ENCODE assay signal across 34 cellular contexts in genomic region chr12:109267361-109267760, GRCh38. TPM values are rescaled to one million over a fixed set of nuclear protein-coding genes. Genes with fewer than 3 reads are reported as not detected.
"Had no signal": no experiment of that assay in that cellular context is flagged by ENCODE, and none has a peak within 500 bp of the region (broad histone marks: within the 10 kb centered on the region; RNA-seq: fewer than 3 reads in every experiment).

No MANE protein-coding gene starts in this region.

- H3K9me3 Mint-ChIP-seq: natural killer cell had no signal

- H3K4me1 ChIP-seq: neural progenitor cell, parathyroid adenoma, psoas muscle, right lobe of liver, stomach, thyroid gland, tibial nerve had no signal

- H3K4me1 Mint-ChIP-seq: naive thymus-derived CD4-positive, alpha-beta T cell; natural killer cell; nephron; neural progenitor cell; stimulated activated naive B cell treated with anti-CD40 and anti-IgM and Interleukin-4, amounts not matched to agents 10 μg/mL and 1 μg/mL and 100 μg/mL, for 72 hours had no signal

- H3K36me3 ChIP-seq: neural progenitor cell had no signal

- H3K4me2 ChIP-seq: neural progenitor cell, smooth muscle cell had no signal

- H3K9ac ChIP-seq: neural progenitor cell, parathyroid adenoma had no signal

- H2AFZ ChIP-seq: neural progenitor cell, parathyroid adenoma had no signal

- DNase-seq: naive thymus-derived CD4-positive, alpha-beta T cell; natural killer cell; nucleus accumbens; ovary; psoas muscle; right cardiac atrium; right lobe of liver; spleen; stimulated activated CD4-positive, alpha-beta T cell treated with anti-CD3 and anti-CD28 coated beads, Interleukin-12 subunit alpha, Interleukin-12 subunit beta, amount 100 ng/mL, for 4 hours; stimulated activated CD4-positive, alpha-beta T cell treated with anti-CD3 and anti-CD28 coated beads, Interleukin-1b, Interleukin-23, amount 100 ng/mL, for 48 hours; stimulated activated CD4-positive, alpha-beta T cell treated with anti-CD3 and anti-CD28 coated beads, Interleukin-4, amount 100 ng/mL, for 1 hour; stimulated activated CD4-positive, alpha-beta T cell treated with anti-CD3 and anti-CD28 coated beads, Interleukin-4, amount 100 ng/mL, for 4 hours; stimulated activated CD8-positive, alpha-beta memory T cell treated with anti-CD3 and anti-CD28 coated beads, Interleukin-4, amount 100 ng/mL, for 48 hours; stimulated activated naive B cell treated with anti-CD40 and anti-IgM and Interleukin-4, amounts not matched to agents 10 μg/mL and 1 μg/mL and 100 μg/mL, for 72 hours; stimulated activated naive CD4-positive, alpha-beta T cell treated with Interleukin-2 at 50 U/mL for 16 hours; stomach; thyroid gland; trophoblast cell; upper lobe of left lung had no signal

- H3K27ac ChIP-seq: neural progenitor cell, neutrophil, ovary, parathyroid adenoma, psoas muscle, right lobe of liver, skin epidermis, spleen, stomach, thoracic aorta, thyroid gland, tibial nerve, upper lobe of left lung had no signal

- H3K27ac Mint-ChIP-seq: natural killer cell; nephron; neural progenitor cell; progenitor cell of endocrine pancreas; stimulated activated naive B cell treated with anti-CD40 and anti-IgM and Interleukin-4, amounts not matched to agents 10 μg/mL and 1 μg/mL and 100 μg/mL, for 72 hours; stimulated activated naive CD8-positive, alpha-beta T cell treated with anti-CD3 and anti-CD28 coated beads, Interleukin-15, Interleukin-2, amounts not matched to agents 100 ng/mL and 50 ng/mL, for 24 hours had no signal

- H3K9me3 ChIP-seq: neutrophil, ovary, psoas muscle, right lobe of liver, thyroid gland had no signal

- H3K79me2 ChIP-seq: parathyroid adenoma had no signal

- H3K27me3 ChIP-seq: neural progenitor cell, neutrophil, ovary, right lobe of liver, spleen, stomach, thyroid gland, tibial nerve, upper lobe of left lung had no signal

- ATAC-seq: naive thymus-derived CD4-positive, alpha-beta T cell; natural killer cell; psoas muscle; right cardiac atrium; right lobe of liver; stimulated activated naive B cell treated with anti-CD40 and anti-IgM and Interleukin-4, amounts not matched to agents 10 μg/mL and 1 μg/mL and 100 μg/mL, for 72 hours had no signal

- H3K4me3 Mint-ChIP-seq: naive thymus-derived CD4-positive, alpha-beta T cell; natural killer cell; nephron; neural progenitor cell; stimulated activated naive B cell treated with anti-CD40 and anti-IgM and Interleukin-4, amounts not matched to agents 10 μg/mL and 1 μg/mL and 100 μg/mL, for 72 hours; stimulated activated naive CD8-positive, alpha-beta T cell treated with anti-CD3 and anti-CD28 coated beads, Interleukin-15, Interleukin-2, amounts not matched to agents 100 ng/mL and 50 ng/mL, for 24 hours had no signal

- H3K4me3 ChIP-seq: neural progenitor cell, ovary, psoas muscle, right lobe of liver, skin epidermis, smooth muscle cell, spleen, stomach, thoracic aorta, thyroid gland, tibial nerve, upper lobe of left lung had no signal

- H3K27me3 Mint-ChIP-seq: naive thymus-derived CD4-positive, alpha-beta T cell; stimulated activated naive B cell treated with anti-CD40 and anti-IgM and Interleukin-4, amounts not matched to agents 10 μg/mL and 1 μg/mL and 100 μg/mL, for 72 hours; stimulated activated naive CD8-positive, alpha-beta T cell treated with anti-CD3 and anti-CD28 coated beads, Interleukin-15, Interleukin-2, amounts not matched to agents 100 ng/mL and 50 ng/mL, for 24 hours had no signal

- FAIRE-seq: urothelium cell line had no signal

- H3K36me3 Mint-ChIP-seq: natural killer cell, neural progenitor cell had no signal

RNA-seq across cellular contexts. Expression of gene FOXN4, which starts 41.7 kb away (rescaled TPM):
- total RNA-seq: naive thymus-derived CD4-positive, alpha-beta T cell; natural killer cell; omental fat pad; psoas muscle; renal cortical epithelial cell; right cardiac atrium; smooth muscle cell; spleen; stomach; subcutaneous adipose tissue; thoracic aorta; thyroid gland; tibial nerve; ureter had no signal
- polyA plus RNA-seq: naive thymus-derived CD4-positive, alpha-beta T cell; right cardiac atrium; smooth muscle cell; stomach had no signal
